In the genomic region with DNA sequence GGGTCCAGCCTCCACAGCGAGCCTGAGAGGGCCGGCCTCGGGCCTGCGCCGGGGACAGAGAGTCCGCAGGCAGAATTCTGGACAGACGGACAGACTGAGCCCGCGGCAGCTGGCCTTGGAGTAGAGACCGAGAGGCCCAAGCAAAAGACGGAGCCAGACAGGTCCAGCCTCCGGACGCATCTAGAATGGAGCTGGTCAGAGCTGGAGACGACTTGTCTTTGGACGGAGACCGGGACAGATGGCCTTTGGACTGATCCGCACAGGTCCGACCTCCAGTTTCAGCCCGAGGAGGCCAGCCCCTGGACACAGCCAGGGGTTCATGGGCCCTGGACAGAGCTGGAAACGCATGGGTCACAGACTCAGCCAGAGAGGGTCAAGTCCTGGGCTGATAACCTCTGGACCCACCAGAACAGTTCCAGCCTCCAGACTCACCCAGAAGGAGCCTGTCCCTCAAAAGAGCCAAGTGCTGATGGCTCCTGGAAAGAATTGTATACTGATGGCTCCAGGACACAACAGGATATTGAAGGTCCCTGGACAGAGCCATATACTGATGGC, we compare ENCODE assay signal across 8 cellular contexts.
A peak's percentile ranks its signal among the peaks of the same experiment; 100 is the strongest.
DNase-seq lines count a peak whose midpoint lies in the region; TF ChIP-seq lines count a peak whose summit lies in the region.

No MANE protein-coding gene starts in this region.

- DNase-seq in putamen (ENCODE audit: low spot score) (no peak), ecto neural progenitor cell (ENCODE audit: low spot score) (no peak), SHP77 (lab: John Stamatoyannopoulos, UW) (no peak)
- no peak for DNase-seq in stimulated activated CD4-positive, alpha-beta T cell treated with anti-CD3 and anti-CD28 coated beads, Interleukin-15, amount 100 ng/mL, for 24 hours

- H3K4me3 ChIP-seq in DOHH2 (ENCODE audit: low read length) (peak overlapping the region; percentile 78), mucosa of rectum (ENCODE audit: low read length in 2 of 2) (peak overlapping the region; percentile 75 to 94)

- H3K9me3 ChIP-seq in DOHH2 (ENCODE audit: control insufficient read depth, insufficient read depth, low read length): no peaks in the 10 kb centered on the region
- H3K9me3 ChIP-seq in KOPT-K1 (ENCODE audit: insufficient read depth, low read length, poor library complexity, severe bottlenecking): no peaks in the 10 kb centered on the region
- no peaks in the 10 kb centered on the region for H3K9me3 ChIP-seq in mucosa of rectum (ENCODE audit: control insufficient read depth in 2 of 2, low read length in 2 of 2)

- no peaks in the 10 kb centered on the region for H4K20me1 ChIP-seq in DOHH2 (ENCODE audit: control insufficient read depth, insufficient read depth, low read depth, low read length)

- H3K27me3 ChIP-seq in DOHH2 (ENCODE audit: control insufficient read depth, low read length) (no peaks in the 10 kb centered on the region), mucosa of rectum (ENCODE audit: control insufficient read depth in 2 of 2, insufficient read depth in 2 of 2, low read length in 2 of 2) (no peaks in the 10 kb centered on the region)

- no peak for TF ChIP-seq CTCF in DOHH2 (IDR thresholded peaks at IDR 0.05; ENCODE audit: low read depth, low read length, poor library complexity, severe bottlenecking)

- no peaks in the 10 kb centered on the region for H3K9me2 ChIP-seq in DOHH2 (replicated peaks; ENCODE audit: control insufficient read depth, low read length)

- peaks cover 42% of the 10 kb centered on the region for H3K4me1 ChIP-seq in DOHH2 (ENCODE audit: control insufficient read depth, low read length)
- H3K4me1 ChIP-seq in mucosa of rectum (ENCODE audit: control insufficient read depth in 2 of 2, insufficient read depth in 2 of 2, low read length in 2 of 2): peaks cover 55 to 56% of the 10 kb centered on the region in 2 donors

- peaks cover 4% of the 10 kb centered on the region for H3K36me3 ChIP-seq in DOHH2 (ENCODE audit: control insufficient read depth, low read length)
- H3K36me3 ChIP-seq in KOPT-K1 (ENCODE audit: insufficient read depth, low read length): no peaks in the 10 kb centered on the region
- peaks cover under 1 to 2% of the 10 kb centered on the region in 2 donors for H3K36me3 ChIP-seq in mucosa of rectum (ENCODE audit: control insufficient read depth in 2 of 2, insufficient read depth in 2 of 2, low read length in 2 of 2)

- peak overlapping the region; percentile 92 to 99 for H3K9ac ChIP-seq in mucosa of rectum (ENCODE audit: low read depth in 1 of 2, low read length in 2 of 2)

- no peak overlapping the region for H3K27ac ChIP-seq in DOHH2 (ENCODE audit: low read depth, low read length)
- peak overlapping the region; percentile 72 for H3K27ac ChIP-seq in KOPT-K1 (ENCODE audit: low read depth, low read length, poor library complexity, severe bottlenecking)
- H3K27ac ChIP-seq in cingulate gyrus (ENCODE audit: low read depth, low read length): peak overlapping the region; percentile 75
- H3K27ac ChIP-seq in mucosa of rectum (ENCODE audit: low read depth in 2 of 2, low read length in 2 of 2): peak overlapping the region; percentile 96 to 99

- H3K79me2 ChIP-seq in DOHH2 (ENCODE audit: control insufficient read depth, low read length): peaks cover 37% of the 10 kb centered on the region

- peak overlapping the region; percentile 97 for H3K4me2 ChIP-seq in DOHH2 (ENCODE audit: low read length)

- no peaks in the 10 kb centered on the region; the same call in 1 of the 2 replicates for H3F3A ChIP-seq in DOHH2 (ENCODE audit: control insufficient read depth, insufficient read depth)
